1 cellular context compared by ENCODE assay signal in genomic region chr2:187552381-187552780, GRCh38.
TF ChIP-seq lines count a peak whose summit lies in the region.

No MANE protein-coding gene starts in this region.

TF ChIP-seq in K562, 482 proteins besides CTCF, POLR2A, EP300 and RAD21:
- TF ChIP-seq CHD7 (IDR thresholded peaks at IDR 0.05; ENCODE audit: low read depth, low read length) (no peak), MAFG (tag; conservative IDR thresholded peaks at IDR 0.05) (no peak), ELF4 (CRISPR knock-in tag; IDR thresholded peaks at IDR 0.05) (no peak), KDM1A (IDR thresholded peaks at IDR 0.05) (peak in 1 of 2 experiments; percentile 36; a peak in 1 of 4 replicates), ZBED1 (IDR thresholded peaks at IDR 0.05) (no peak), POLR2H (tag; IDR thresholded peaks at IDR 0.05; ENCODE audit: low read depth) (no peak), LCOR (CRISPR knock-in tag; IDR thresholded peaks at IDR 0.05) (no peak), SIRT6 (IDR thresholded peaks at IDR 0.05; ENCODE audit: low read depth, low read length) (no peak), ZNF311 (CRISPR knock-in tag; IDR thresholded peaks at IDR 0.05) (no peak), ZNF778 (CRISPR knock-in tag; IDR thresholded peaks at IDR 0.05) (no peak), KDM2B (CRISPR knock-in tag; IDR thresholded peaks at IDR 0.05) (no peak), DACH1 (IDR thresholded peaks at IDR 0.05; ENCODE audit: partially characterized antibody) (peak; percentile 82), GATAD2B (IDR thresholded peaks at IDR 0.05; ENCODE audit: borderline replicate concordance) (peak; percentile 80), FIP1L1 (IDR thresholded peaks at IDR 0.05; ENCODE audit: low read depth, low read length, poor library complexity, severe bottlenecking) (no peak)
- TF ChIP-seq, protein P1, sequence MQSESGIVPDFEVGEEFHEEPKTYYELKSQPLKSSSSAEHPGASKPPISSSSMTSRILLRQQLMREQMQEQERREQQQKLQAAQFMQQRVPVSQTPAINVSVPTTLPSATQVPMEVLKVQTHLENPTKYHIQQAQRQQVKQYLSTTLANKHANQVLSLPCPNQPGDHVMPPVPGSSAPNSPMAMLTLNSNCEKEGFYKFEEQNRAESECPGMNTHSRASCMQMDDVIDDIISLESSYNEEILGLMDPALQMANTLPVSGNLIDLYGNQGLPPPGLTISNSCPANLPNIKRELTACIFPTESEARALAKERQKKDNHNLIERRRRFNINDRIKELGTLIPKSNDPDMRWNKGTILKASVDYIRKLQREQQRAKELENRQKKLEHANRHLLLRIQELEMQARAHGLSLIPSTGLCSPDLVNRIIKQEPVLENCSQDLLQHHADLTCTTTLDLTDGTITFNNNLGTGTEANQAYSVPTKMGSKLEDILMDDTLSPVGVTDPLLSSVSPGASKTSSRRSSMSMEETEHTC (IDR thresholded peaks at IDR 0.05): no peak
- TF ChIP-seq, protein P2, sequence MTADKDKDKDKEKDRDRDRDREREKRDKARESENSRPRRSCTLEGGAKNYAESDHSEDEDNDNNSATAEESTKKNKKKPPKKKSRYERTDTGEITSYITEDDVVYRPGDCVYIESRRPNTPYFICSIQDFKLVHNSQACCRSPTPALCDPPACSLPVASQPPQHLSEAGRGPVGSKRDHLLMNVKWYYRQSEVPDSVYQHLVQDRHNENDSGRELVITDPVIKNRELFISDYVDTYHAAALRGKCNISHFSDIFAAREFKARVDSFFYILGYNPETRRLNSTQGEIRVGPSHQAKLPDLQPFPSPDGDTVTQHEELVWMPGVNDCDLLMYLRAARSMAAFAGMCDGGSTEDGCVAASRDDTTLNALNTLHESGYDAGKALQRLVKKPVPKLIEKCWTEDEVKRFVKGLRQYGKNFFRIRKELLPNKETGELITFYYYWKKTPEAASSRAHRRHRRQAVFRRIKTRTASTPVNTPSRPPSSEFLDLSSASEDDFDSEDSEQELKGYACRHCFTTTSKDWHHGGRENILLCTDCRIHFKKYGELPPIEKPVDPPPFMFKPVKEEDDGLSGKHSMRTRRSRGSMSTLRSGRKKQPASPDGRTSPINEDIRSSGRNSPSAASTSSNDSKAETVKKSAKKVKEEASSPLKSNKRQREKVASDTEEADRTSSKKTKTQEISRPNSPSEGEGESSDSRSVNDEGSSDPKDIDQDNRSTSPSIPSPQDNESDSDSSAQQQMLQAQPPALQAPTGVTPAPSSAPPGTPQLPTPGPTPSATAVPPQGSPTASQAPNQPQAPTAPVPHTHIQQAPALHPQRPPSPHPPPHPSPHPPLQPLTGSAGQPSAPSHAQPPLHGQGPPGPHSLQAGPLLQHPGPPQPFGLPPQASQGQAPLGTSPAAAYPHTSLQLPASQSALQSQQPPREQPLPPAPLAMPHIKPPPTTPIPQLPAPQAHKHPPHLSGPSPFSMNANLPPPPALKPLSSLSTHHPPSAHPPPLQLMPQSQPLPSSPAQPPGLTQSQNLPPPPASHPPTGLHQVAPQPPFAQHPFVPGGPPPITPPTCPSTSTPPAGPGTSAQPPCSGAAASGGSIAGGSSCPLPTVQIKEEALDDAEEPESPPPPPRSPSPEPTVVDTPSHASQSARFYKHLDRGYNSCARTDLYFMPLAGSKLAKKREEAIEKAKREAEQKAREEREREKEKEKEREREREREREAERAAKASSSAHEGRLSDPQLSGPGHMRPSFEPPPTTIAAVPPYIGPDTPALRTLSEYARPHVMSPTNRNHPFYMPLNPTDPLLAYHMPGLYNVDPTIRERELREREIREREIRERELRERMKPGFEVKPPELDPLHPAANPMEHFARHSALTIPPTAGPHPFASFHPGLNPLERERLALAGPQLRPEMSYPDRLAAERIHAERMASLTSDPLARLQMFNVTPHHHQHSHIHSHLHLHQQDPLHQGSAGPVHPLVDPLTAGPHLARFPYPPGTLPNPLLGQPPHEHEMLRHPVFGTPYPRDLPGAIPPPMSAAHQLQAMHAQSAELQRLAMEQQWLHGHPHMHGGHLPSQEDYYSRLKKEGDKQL (CRISPR knock-in tag; IDR thresholded peaks at IDR 0.05; ENCODE audit: borderline replicate concordance): no peak
